1 cellular context compared by ENCODE assay signal in genomic region chr19:18848860-18849661, GRCh38.
TF ChIP-seq lines count a peak whose summit lies in the region.

No MANE protein-coding gene starts in this region.

TF ChIP-seq in HepG2, 621 proteins besides CTCF, POLR2A, EP300 and RAD21:
- TF ChIP-seq ZNF329 (CRISPR knock-in tag; IDR thresholded peaks at IDR 0.05; ENCODE audit: low read depth) (no peak), RBM22 (optimal IDR thresholded peaks at IDR 0.05; ENCODE audit: low read length) (peak; percentile 24)
